8 cellular contexts compared by ENCODE assay signal in genomic region chr7:140640727-140641531, GRCh38. TPM values are rescaled to one million over a fixed set of nuclear protein-coding genes. Genes with fewer than 3 reads are reported as not detected.
DNase-seq lines count a peak whose midpoint lies in the region; ATAC-seq and TF ChIP-seq lines count a peak whose summit lies in the region.

Gene DENND2A (minus strand): TSS chr7:140640813. CDS start chr7:140602397, 38,416 bp downstream.

- peaks cover 38% of the 10 kb centered on the region for H3K4me1 ChIP-seq in HUES6 (ENCODE audit: control insufficient read depth, insufficient read depth, low read length)
- peaks cover 0 to 58% (median 22%) of the 10 kb centered on the region in 4 donors for H3K4me1 ChIP-seq in tibial nerve

- no peak for TF ChIP-seq CTCF in WI38 (IDR thresholded peaks at IDR 0.05; ENCODE audit: low read depth, low read length)
- no peak for TF ChIP-seq CTCF in tibial nerve (IDR thresholded peaks at IDR 0.05)

- TF ChIP-seq EP300 in tibial nerve (IDR thresholded peaks at IDR 0.05): peak; percentile 23 to 28

- DNase-seq in C1 segment of cervical spinal cord (lab: John Stamatoyannopoulos, UW): peak in 11 of 14 donors; percentile 50 to 84 (median 62)
- peak; percentile 65 for DNase-seq in fibroblast of gingiva (ENCODE audit: low read depth)
- peak; percentile 31 for DNase-seq in middle frontal gyrus (ENCODE audit: extremely low spot score, low spot score)
- DNase-seq in tibial nerve (ENCODE audit: low spot score in 2 of 2): peak; percentile 54 to 69

- H3K9me3 ChIP-seq in HUES6 (ENCODE audit: control insufficient read depth, insufficient read depth, low read depth, low read length): no peaks in the 10 kb centered on the region
- H3K9me3 ChIP-seq in tibial nerve: no peaks in the 10 kb centered on the region

- peaks cover 16% of the 10 kb centered on the region; the same call in 1 of the 2 replicates for H3K27me3 ChIP-seq in HUES6 (ENCODE audit: control insufficient read depth, insufficient read depth, low read length)
- peaks cover 0 to 26% of the 10 kb centered on the region in 2 donors for H3K27me3 ChIP-seq in tibial nerve

- H3K27ac ChIP-seq in HUES6 (ENCODE audit: low read depth, low read length) (peak within 1 kb of the TSS; percentile 6; the same call in 1 of the 2 replicates), tibial nerve (peak within 1 kb of the TSS; percentile 78 to 86 (median 80))

- H3K4me3 ChIP-seq in HUES6 (ENCODE audit: low read depth, low read length) (peak within 1 kb of the TSS; percentile 77), WI38 (ENCODE audit: low read depth, low read length) (peak within 1 kb of the TSS; percentile 89), tibial nerve (peak within 1 kb of the TSS; percentile 51 to 87 (median 72))

- H3K36me3 ChIP-seq in HUES6 (ENCODE audit: control insufficient read depth, insufficient read depth, low read length) (no peaks in the 10 kb centered on the region), tibial nerve (no peaks in the 10 kb centered on the region)

- no peak for ATAC-seq in GM18909 (IDR thresholded peaks at IDR 0.05; ENCODE audit: poor library complexity, unreplicated experiment)
- ATAC-seq in HG03025 (IDR thresholded peaks at IDR 0.05; ENCODE audit: low FRiP score, unreplicated experiment): no peak

- 7 to 12% methylated on average over 25 to 57 of the region's 79 CpGs for WGBS in tibial nerve, 2 donors

- peak in 1 of 2 donors; percentile 32 for TF ChIP-seq POLR2A in tibial nerve (IDR thresholded peaks at IDR 0.05)

- H3K9ac ChIP-seq in HUES6 (ENCODE audit: low read length): peak within 1 kb of the TSS; percentile 84

RNA-seq across cellular contexts. Expression of gene DENND2A, which starts in this region (rescaled TPM):
- 10 to 100 TPM; 18.3 to 28.0 (median 24.2) TPM for total RNA-seq in tibial nerve
